7 cellular contexts compared by ENCODE assay signal in genomic region chr12:98456583-98457573, GRCh38. TPM values are rescaled to one million over a fixed set of nuclear protein-coding genes. Genes with fewer than 3 reads are reported as not detected.
DNase-seq lines count a peak whose midpoint lies in the region; ATAC-seq and TF ChIP-seq lines count a peak whose summit lies in the region.

No MANE protein-coding gene starts in this region.

- H3K27ac Mint-ChIP-seq in activated naive CD4-positive, alpha-beta T cell treated with anti-CD3 and anti-CD28 coated beads, Interleukin-2, amount 50 U/mL, for 24 hours, result no peak overlapping the region

- ATAC-seq in GM18498 (IDR thresholded peaks at IDR 0.05; ENCODE audit: unreplicated experiment) (peak; percentile 85), heart left ventricle (peak in 3 of 4 donors; percentile 78 to 93 (median 89))

- no peak for TF ChIP-seq CTCF in heart left ventricle (IDR thresholded peaks at IDR 0.05)

- H3K27me3 ChIP-seq in heart left ventricle, result no peaks in the 10 kb centered on the region

- no peaks in the 10 kb centered on the region for H3K36me3 Mint-ChIP-seq in activated naive CD4-positive, alpha-beta T cell treated with anti-CD3 and anti-CD28 coated beads, Interleukin-2, amount 50 U/mL, for 24 hours

- DNase-seq in HuH-7 (ENCODE audit: low spot score) (peak; percentile 52), heart left ventricle (peak; percentile 37 to 75 (median 50)), posterior vena cava (ENCODE audit: low spot score) (peak; percentile 83), NCI-H2107 (lab: John Stamatoyannopoulos, UW) (no peak), AML-193 (lab: John Stamatoyannopoulos, UW) (no peak)

- no peaks in the 10 kb centered on the region for H3K9me3 ChIP-seq in heart left ventricle

- peaks cover 17% of the 10 kb centered on the region for H3K27me3 Mint-ChIP-seq in activated naive CD4-positive, alpha-beta T cell treated with anti-CD3 and anti-CD28 coated beads, Interleukin-2, amount 50 U/mL, for 24 hours

- H3K27ac ChIP-seq in heart left ventricle, result peak overlapping the region in 4 of 12 donors; percentile 2 to 29 (median 20)

- H3K4me1 Mint-ChIP-seq in activated naive CD4-positive, alpha-beta T cell treated with anti-CD3 and anti-CD28 coated beads, Interleukin-2, amount 50 U/mL, for 24 hours, result peaks cover 7% of the 10 kb centered on the region

- WGBS in heart left ventricle, 4 donors, result 15 to 53% (median 20%) methylated on average over 13 to 49 of the region's 49 CpGs

- H3K4me3 ChIP-seq in heart left ventricle, result peak overlapping the region in 11 of 12 donors; percentile 29 to 59 (median 46)

- intact Hi-C loops in heart left ventricle (cut with DNase I), result no loop called here
- intact Hi-C loops in posterior vena cava (cut with DNase I), result no loop called here

- H3K36me3 ChIP-seq in heart left ventricle, result no peaks in the 10 kb centered on the region

- no peaks in the 10 kb centered on the region for H3K9me3 Mint-ChIP-seq in activated naive CD4-positive, alpha-beta T cell treated with anti-CD3 and anti-CD28 coated beads, Interleukin-2, amount 50 U/mL, for 24 hours

- H3K4me1 ChIP-seq in heart left ventricle, result peaks cover 0 to 8% (median 2%) of the 10 kb centered on the region in 12 donors

- TF ChIP-seq POLR2A in heart left ventricle (IDR thresholded peaks at IDR 0.05), result no peak

- peak overlapping the region; percentile 49 for H3K4me3 Mint-ChIP-seq in activated naive CD4-positive, alpha-beta T cell treated with anti-CD3 and anti-CD28 coated beads, Interleukin-2, amount 50 U/mL, for 24 hours

RNA-seq across cellular contexts. Expression of gene TMPO, which starts 58.5 kb away (rescaled TPM):
- total RNA-seq in heart left ventricle (10 to 100 TPM; 11.2 to 30.5 (median 19.4) TPM), posterior vena cava (10 to 100 TPM; 25.8 to 28.0 TPM)
- polyA plus RNA-seq in heart left ventricle, result 10 to 100 TPM; 11.4 to 16.5 TPM

Comparison
In these comparisons a context has a peak if more than half of its experiments do, and no peak if none do; other contexts are left out.
1. DNase-seq: peak in HuH-7 (single experiment), heart left ventricle (5 of 5) and posterior vena cava (single experiment); none in NCI-H2107 (single experiment) and AML-193 (0 of 2).